8 cellular contexts compared by ENCODE assay signal in the genomic region with DNA sequence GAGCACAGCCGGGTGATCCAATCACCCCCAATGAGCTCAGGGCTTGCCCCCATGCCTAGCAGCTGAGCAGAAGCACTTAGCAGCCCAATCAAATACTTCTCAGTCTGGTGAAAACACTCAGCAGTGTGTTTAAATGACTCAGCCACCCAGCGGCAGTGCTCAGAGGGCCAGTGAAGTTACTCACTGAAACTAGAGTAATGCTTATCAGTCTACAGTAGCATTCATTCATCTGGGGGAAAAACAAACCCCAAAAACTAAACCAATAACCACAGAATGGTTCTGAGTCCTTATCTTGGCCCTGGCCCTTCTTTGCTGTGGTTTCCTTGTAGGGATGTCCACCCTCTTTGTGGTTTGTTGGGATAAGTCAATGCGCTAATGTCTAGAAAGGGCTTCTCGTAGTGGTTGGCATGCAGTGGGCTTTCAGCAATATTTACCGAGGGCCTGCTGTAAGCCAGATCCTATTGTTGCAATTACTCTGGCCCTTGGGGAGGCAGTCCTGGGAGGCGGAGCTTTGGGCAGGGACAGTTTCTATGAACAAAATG.
A peak's percentile ranks its signal among the peaks of the same experiment; 100 is the strongest.
DNase-seq lines count a peak whose midpoint lies in the region; ATAC-seq and TF ChIP-seq lines count a peak whose summit lies in the region.

No MANE protein-coding gene starts in this region.

- ATAC-seq in HG02623 (IDR thresholded peaks at IDR 0.05; ENCODE audit: unreplicated experiment) = peak; percentile 93

- DNase-seq in stimulated activated CD4-positive, alpha-beta T cell treated with anti-CD3 and anti-CD28 coated beads, Interleukin-12 subunit alpha, Interleukin-12 subunit beta, amount 100 ng/mL, for 48 hours (ENCODE audit: low read depth in 2 of 3, low spot score in 1 of 3) = peak; percentile 24 to 27 (median 26)
- DNase-seq in stimulated activated CD4-positive, alpha-beta T cell treated with anti-CD3 and anti-CD28 coated beads, Interleukin-12 subunit alpha, Interleukin-12 subunit beta, amount 100 ng/mL, for 4 hours = no peak
- DNase-seq in NCI-H2029 (lab: John Stamatoyannopoulos, UW) (peak; percentile 81), fibroblast of pulmonary artery (ENCODE audit: low read depth) (peak; percentile 81), NCI-H1930 (lab: John Stamatoyannopoulos, UW) (no peak), NCI-H1694 treated with DMSO at 0.1 percent for 48 hours (lab: John Stamatoyannopoulos, UW) (no peak), NCI-H1048 (lab: John Stamatoyannopoulos, UW) (no peak)

- peak; percentile 18 for TF ChIP-seq CTCF in fibroblast of pulmonary artery (IDR thresholded peaks at IDR 0.05; ENCODE audit: low read length, missing control alignments)

- no peak overlapping the region for H3K4me3 ChIP-seq in fibroblast of pulmonary artery (replicated peaks; ENCODE audit: low read depth, low read length)

Comparison
In these comparisons a context has a peak if more than half of its experiments do, and no peak if none do; other contexts are left out.
1. DNase-seq: peak in stimulated activated CD4-positive, alpha-beta T cell treated with anti-CD3 and anti-CD28 coated beads, Interleukin-12 subunit alpha, Interleukin-12 subunit beta, amount 100 ng/mL, for 48 hours (3 of 3), NCI-H2029 (single experiment) and fibroblast of pulmonary artery (single experiment); none in stimulated activated CD4-positive, alpha-beta T cell treated with anti-CD3 and anti-CD28 coated beads, Interleukin-12 subunit alpha, Interleukin-12 subunit beta, amount 100 ng/mL, for 4 hours (single experiment), NCI-H1930 (0 of 2), NCI-H1694 treated with DMSO at 0.1 percent for 48 hours (single experiment) and NCI-H1048 (single experiment).